27 cellular contexts compared by ENCODE assay signal in the genomic region with DNA sequence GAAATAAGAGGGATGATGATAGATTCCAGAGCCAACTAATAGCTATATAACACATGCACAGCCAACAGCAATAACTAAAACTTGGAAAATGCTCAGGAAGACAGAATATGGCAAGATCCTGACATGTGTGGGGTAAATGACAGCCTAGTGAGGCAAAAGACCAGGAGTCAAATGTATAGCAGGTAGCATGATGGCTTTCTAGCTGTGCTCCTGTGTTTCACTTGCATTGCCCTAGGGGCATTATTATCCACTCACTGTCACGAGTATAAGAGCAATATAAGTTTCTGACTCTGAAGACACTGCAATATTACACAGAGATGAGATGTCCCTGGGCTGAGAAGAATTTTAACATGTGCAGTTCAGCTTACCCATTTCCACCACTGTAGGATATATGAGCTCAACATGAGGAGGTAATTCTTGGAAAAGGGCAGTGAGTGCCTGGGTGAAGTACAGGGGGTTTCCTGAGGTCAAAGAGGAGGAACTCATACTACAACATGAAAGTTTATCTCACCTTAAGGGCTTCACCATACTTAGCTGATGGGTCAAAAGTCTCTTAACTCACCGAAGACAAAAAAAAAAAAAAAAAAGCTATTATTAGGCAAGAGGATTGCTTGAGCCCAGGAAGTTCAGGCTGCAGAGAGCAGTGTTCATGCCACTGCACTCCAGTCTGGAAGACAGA.
"Had no signal": no experiment of that assay in that cellular context is flagged by ENCODE, and none has a peak within 500 bp of the region (broad histone marks: within the 10 kb centered on the region; RNA-seq: fewer than 3 reads in every experiment).

No MANE protein-coding gene starts in this region.

- H3K36me3 Mint-ChIP-seq: activated naive CD4-positive, alpha-beta T cell treated with anti-CD3 and anti-CD28 coated beads, Interleukin-2, amount 10 ng/mL, durations not matched to agents 7 days and 5 days; activated naive CD8-positive, alpha-beta T cell treated with anti-CD3 and anti-CD28 coated beads for 36 hours; T-cell had no signal

- H3K27me3 Mint-ChIP-seq: activated B cell treated with CpG ODN at 0.5 μM for 24 hours; activated CD4-positive, alpha-beta T cell treated with anti-CD3 and anti-CD28 coated beads, Interleukin-2, amount 10 ng/mL, durations not matched to agents 24 days and 14 days; activated naive CD4-positive, alpha-beta T cell treated with anti-CD3 and anti-CD28 coated beads, Interleukin-2, amount 10 ng/mL, durations not matched to agents 7 days and 5 days; activated naive CD8-positive, alpha-beta T cell treated with anti-CD3 and anti-CD28 coated beads for 36 hours; activated T-helper 17 cell treated with anti-CD3 and anti-CD28 coated beads, Interleukin-2, amount 50 U/mL, for 72 hours; T-cell had no signal

- H3K4me3 Mint-ChIP-seq: activated B cell treated with CpG ODN at 0.5 μM for 24 hours; activated CD4-positive, alpha-beta T cell treated with anti-CD3 and anti-CD28 coated beads, Interleukin-2, amount 10 ng/mL, durations not matched to agents 24 days and 14 days; activated naive CD4-positive, alpha-beta T cell treated with anti-CD3 and anti-CD28 coated beads, Interleukin-2, amount 10 ng/mL, durations not matched to agents 7 days and 5 days; activated naive CD8-positive, alpha-beta T cell treated with anti-CD3 and anti-CD28 coated beads for 36 hours; activated T-helper 17 cell treated with anti-CD3 and anti-CD28 coated beads, Interleukin-2, amount 50 U/mL, for 72 hours; T-cell had no signal

- DNase-seq: activated B cell treated with CpG ODN at 0.5 μM for 24 hours; activated CD4-positive, alpha-beta T cell treated with anti-CD3 and anti-CD28 coated beads for 1 hour; activated CD4-positive, alpha-beta T cell treated with anti-CD3 and anti-CD28 coated beads, Interleukin-2, amount 10 ng/mL, durations not matched to agents 24 days and 14 days; activated CD4-positive, alpha-beta T cell treated with anti-CD3 and anti-CD28 coated beads, Interleukin-2, amount 50 U/mL, for 48 hours; activated gamma-delta T cell; activated naive CD4-positive, alpha-beta T cell treated with anti-CD3 and anti-CD28 coated beads, Interleukin-2, amount 10 ng/mL, durations not matched to agents 7 days and 5 days; activated naive CD8-positive, alpha-beta T cell treated with anti-CD3 and anti-CD28 coated beads for 36 hours; activated T-cell treated with anti-CD3 and anti-CD28 coated beads for 4 hours; activated T-cell treated with anti-CD3 and anti-CD28 coated beads, Interleukin-2, amount 50 U/mL, for 48 hours; brain microvascular endothelial cell; Karpas-422; MM.1S; NCI-H1105 treated with DMSO at 0.1 percent for 48 hours; NCI-H146; NCI-H187 treated with DMSO at 0.1 percent for 48 hours; NCI-H2081 treated with DMSO at 0.1 percent for 48 hours; NCI-H2171 treated with DMSO at 0.1 percent for 48 hours; NCI-H226; NCI-H526 treated with DMSO at 0.1 percent for 48 hours; NK-92 treated with Interleukin-12 subunit alpha and Interleukin-12 subunit beta, amount 100 ng/mL, for 24 hours; PC-9; SHP77 treated with DMSO at 0.1 percent for 48 hours; T-cell; T-helper 2 cell; T1000 had no signal

- H3K36me3 ChIP-seq: brain microvascular endothelial cell, cardiac muscle cell had no signal

- H3K9me3 Mint-ChIP-seq: activated B cell treated with CpG ODN at 0.5 μM for 24 hours; activated CD4-positive, alpha-beta T cell treated with anti-CD3 and anti-CD28 coated beads, Interleukin-2, amount 10 ng/mL, durations not matched to agents 24 days and 14 days; activated naive CD4-positive, alpha-beta T cell treated with anti-CD3 and anti-CD28 coated beads, Interleukin-2, amount 10 ng/mL, durations not matched to agents 7 days and 5 days; activated naive CD8-positive, alpha-beta T cell treated with anti-CD3 and anti-CD28 coated beads for 36 hours; activated T-helper 17 cell treated with anti-CD3 and anti-CD28 coated beads, Interleukin-2, amount 50 U/mL, for 72 hours; T-cell had no signal

- H3K4me3 ChIP-seq: cardiac muscle cell, PC-9 had no signal

- ATAC-seq: activated T-helper 17 cell treated with anti-CD3 and anti-CD28 coated beads, Interleukin-2, amount 50 U/mL, for 72 hours; T-cell had no signal

- H3K27ac ChIP-seq: brain microvascular endothelial cell, cardiac muscle cell, PC-9 had no signal

- H3K27ac Mint-ChIP-seq: activated B cell treated with CpG ODN at 0.5 μM for 24 hours; activated CD4-positive, alpha-beta T cell treated with anti-CD3 and anti-CD28 coated beads, Interleukin-2, amount 10 ng/mL, durations not matched to agents 24 days and 14 days; activated naive CD4-positive, alpha-beta T cell treated with anti-CD3 and anti-CD28 coated beads, Interleukin-2, amount 10 ng/mL, durations not matched to agents 7 days and 5 days; activated naive CD8-positive, alpha-beta T cell treated with anti-CD3 and anti-CD28 coated beads for 36 hours; activated T-helper 17 cell treated with anti-CD3 and anti-CD28 coated beads, Interleukin-2, amount 50 U/mL, for 72 hours; T-cell had no signal

- H3K4me1 Mint-ChIP-seq: activated B cell treated with CpG ODN at 0.5 μM for 24 hours; activated CD4-positive, alpha-beta T cell treated with anti-CD3 and anti-CD28 coated beads, Interleukin-2, amount 10 ng/mL, durations not matched to agents 24 days and 14 days; activated naive CD4-positive, alpha-beta T cell treated with anti-CD3 and anti-CD28 coated beads, Interleukin-2, amount 10 ng/mL, durations not matched to agents 7 days and 5 days; activated naive CD8-positive, alpha-beta T cell treated with anti-CD3 and anti-CD28 coated beads for 36 hours; activated T-helper 17 cell treated with anti-CD3 and anti-CD28 coated beads, Interleukin-2, amount 50 U/mL, for 72 hours; T-cell had no signal
